ENCODE assay signal across 1 cellular context in the genomic region with DNA sequence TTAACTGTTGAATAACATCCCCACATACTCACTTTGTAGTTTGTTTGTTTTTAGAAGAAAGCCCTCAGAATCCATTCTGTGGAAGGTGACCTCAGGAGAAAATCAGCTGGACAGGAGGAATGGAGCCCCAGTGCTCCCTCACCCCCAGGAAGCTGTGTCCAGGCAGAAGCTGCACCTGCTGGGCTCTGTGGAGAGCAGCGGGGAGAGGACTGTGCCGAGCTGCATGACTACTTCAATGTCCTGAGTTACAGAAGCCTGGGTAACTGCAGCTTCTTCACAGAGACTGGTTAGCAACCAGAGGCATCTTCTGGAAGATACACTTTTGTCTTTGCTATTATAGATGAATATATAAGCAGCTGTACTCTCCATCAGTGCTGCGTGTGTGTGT.
TF ChIP-seq lines count a peak whose summit lies in the region.

No MANE protein-coding gene starts in this region.

TF ChIP-seq in HepG2, 621 proteins besides CTCF, POLR2A, EP300 and RAD21:
- TF ChIP-seq ZMYM4 (CRISPR knock-in tag; IDR thresholded peaks at IDR 0.05) (no peak), ZNF180 (CRISPR knock-in tag; IDR thresholded peaks at IDR 0.05; ENCODE audit: borderline replicate concordance, low read depth) (no peak), MATR3 (CRISPR knock-in tag; IDR thresholded peaks at IDR 0.05) (no peak), ZNF619 (CRISPR knock-in tag; IDR thresholded peaks at IDR 0.05) (no peak), SIX1 (CRISPR knock-in tag; IDR thresholded peaks at IDR 0.05; ENCODE audit: borderline replicate concordance) (no peak)
- TF ChIP-seq, protein P1, sequence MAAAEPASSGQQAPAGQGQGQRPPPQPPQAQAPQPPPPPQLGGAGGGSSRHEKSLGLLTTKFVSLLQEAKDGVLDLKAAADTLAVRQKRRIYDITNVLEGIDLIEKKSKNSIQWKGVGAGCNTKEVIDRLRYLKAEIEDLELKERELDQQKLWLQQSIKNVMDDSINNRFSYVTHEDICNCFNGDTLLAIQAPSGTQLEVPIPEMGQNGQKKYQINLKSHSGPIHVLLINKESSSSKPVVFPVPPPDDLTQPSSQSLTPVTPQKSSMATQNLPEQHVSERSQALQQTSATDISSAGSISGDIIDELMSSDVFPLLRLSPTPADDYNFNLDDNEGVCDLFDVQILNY (CRISPR knock-in tag; conservative IDR thresholded peaks at IDR 0.05): no peak
- TF ChIP-seq, protein P2, sequence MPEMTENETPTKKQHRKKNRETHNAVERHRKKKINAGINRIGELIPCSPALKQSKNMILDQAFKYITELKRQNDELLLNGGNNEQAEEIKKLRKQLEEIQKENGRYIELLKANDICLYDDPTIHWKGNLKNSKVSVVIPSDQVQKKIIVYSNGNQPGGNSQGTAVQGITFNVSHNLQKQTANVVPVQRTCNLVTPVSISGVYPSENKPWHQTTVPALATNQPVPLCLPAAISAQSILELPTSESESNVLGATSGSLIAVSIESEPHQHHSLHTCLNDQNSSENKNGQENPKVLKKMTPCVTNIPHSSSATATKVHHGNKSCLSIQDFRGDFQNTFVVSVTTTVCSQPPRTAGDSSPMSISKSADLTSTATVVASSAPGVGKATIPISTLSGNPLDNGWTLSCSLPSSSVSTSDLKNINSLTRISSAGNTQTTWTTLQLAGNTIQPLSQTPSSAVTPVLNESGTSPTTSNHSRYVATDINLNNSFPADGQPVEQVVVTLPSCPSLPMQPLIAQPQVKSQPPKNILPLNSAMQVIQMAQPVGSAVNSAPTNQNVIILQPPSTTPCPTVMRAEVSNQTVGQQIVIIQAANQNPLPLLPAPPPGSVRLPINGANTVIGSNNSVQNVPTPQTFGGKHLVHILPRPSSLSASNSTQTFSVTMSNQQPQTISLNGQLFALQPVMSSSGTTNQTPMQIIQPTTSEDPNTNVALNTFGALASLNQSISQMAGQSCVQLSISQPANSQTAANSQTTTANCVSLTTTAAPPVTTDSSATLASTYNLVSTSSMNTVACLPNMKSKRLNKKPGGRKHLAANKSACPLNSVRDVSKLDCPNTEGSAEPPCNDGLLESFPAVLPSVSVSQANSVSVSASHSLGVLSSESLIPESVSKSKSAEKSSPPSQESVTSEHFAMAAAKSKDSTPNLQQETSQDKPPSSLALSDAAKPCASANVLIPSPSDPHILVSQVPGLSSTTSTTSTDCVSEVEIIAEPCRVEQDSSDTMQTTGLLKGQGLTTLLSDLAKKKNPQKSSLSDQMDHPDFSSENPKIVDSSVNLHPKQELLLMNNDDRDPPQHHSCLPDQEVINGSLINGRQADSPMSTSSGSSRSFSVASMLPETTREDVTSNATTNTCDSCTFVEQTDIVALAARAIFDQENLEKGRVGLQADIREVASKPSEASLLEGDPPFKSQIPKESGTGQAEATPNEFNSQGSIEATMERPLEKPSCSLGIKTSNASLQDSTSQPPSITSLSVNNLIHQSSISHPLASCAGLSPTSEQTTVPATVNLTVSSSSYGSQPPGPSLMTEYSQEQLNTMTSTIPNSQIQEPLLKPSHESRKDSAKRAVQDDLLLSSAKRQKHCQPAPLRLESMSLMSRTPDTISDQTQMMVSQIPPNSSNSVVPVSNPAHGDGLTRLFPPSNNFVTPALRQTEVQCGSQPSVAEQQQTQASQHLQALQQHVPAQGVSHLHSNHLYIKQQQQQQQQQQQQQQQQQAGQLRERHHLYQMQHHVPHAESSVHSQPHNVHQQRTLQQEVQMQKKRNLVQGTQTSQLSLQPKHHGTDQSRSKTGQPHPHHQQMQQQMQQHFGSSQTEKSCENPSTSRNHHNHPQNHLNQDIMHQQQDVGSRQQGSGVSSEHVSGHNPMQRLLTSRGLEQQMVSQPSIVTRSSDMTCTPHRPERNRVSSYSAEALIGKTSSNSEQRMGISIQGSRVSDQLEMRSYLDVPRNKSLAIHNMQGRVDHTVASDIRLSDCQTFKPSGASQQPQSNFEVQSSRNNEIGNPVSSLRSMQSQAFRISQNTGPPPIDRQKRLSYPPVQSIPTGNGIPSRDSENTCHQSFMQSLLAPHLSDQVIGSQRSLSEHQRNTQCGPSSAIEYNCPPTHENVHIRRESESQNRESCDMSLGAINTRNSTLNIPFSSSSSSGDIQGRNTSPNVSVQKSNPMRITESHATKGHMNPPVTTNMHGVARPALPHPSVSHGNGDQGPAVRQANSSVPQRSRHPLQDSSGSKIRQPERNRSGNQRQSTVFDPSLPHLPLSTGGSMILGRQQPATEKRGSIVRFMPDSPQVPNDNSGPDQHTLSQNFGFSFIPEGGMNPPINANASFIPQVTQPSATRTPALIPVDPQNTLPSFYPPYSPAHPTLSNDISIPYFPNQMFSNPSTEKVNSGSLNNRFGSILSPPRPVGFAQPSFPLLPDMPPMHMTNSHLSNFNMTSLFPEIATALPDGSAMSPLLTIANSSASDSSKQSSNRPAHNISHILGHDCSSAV (CRISPR knock-in tag; IDR thresholded peaks at IDR 0.05; ENCODE audit: borderline replicate concordance): no peak
- TF ChIP-seq, protein P3, sequence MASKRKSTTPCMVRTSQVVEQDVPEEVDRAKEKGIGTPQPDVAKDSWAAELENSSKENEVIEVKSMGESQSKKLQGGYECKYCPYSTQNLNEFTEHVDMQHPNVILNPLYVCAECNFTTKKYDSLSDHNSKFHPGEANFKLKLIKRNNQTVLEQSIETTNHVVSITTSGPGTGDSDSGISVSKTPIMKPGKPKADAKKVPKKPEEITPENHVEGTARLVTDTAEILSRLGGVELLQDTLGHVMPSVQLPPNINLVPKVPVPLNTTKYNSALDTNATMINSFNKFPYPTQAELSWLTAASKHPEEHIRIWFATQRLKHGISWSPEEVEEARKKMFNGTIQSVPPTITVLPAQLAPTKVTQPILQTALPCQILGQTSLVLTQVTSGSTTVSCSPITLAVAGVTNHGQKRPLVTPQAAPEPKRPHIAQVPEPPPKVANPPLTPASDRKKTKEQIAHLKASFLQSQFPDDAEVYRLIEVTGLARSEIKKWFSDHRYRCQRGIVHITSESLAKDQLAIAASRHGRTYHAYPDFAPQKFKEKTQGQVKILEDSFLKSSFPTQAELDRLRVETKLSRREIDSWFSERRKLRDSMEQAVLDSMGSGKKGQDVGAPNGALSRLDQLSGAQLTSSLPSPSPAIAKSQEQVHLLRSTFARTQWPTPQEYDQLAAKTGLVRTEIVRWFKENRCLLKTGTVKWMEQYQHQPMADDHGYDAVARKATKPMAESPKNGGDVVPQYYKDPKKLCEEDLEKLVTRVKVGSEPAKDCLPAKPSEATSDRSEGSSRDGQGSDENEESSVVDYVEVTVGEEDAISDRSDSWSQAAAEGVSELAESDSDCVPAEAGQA (IDR thresholded peaks at IDR 0.05; ENCODE audit: low read depth): no peak
- TF ChIP-seq, protein P3 (CRISPR knock-in tag; IDR thresholded peaks at IDR 0.05; ENCODE audit: borderline replicate concordance): no peak
- TF ChIP-seq, protein P4, sequence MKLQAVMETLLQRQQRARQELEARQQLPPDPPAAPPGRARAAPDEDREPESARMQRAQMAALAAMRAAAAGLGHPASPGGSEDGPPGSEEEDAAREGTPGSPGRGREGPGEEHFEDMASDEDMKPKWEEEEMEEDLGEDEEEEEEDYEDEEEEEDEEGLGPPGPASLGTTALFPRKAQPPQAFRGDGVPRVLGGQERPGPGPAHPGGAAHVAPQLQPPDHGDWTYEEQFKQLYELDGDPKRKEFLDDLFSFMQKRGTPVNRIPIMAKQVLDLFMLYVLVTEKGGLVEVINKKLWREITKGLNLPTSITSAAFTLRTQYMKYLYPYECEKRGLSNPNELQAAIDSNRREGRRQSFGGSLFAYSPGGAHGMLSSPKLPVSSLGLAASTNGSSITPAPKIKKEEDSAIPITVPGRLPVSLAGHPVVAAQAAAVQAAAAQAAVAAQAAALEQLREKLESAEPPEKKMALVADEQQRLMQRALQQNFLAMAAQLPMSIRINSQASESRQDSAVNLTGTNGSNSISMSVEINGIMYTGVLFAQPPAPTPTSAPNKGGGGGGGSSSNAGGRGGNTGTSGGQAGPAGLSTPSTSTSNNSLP (IDR thresholded peaks at IDR 0.05; ENCODE audit: low read depth, low read length): no peak
